8 cellular contexts compared by ENCODE assay signal in the genomic region with DNA sequence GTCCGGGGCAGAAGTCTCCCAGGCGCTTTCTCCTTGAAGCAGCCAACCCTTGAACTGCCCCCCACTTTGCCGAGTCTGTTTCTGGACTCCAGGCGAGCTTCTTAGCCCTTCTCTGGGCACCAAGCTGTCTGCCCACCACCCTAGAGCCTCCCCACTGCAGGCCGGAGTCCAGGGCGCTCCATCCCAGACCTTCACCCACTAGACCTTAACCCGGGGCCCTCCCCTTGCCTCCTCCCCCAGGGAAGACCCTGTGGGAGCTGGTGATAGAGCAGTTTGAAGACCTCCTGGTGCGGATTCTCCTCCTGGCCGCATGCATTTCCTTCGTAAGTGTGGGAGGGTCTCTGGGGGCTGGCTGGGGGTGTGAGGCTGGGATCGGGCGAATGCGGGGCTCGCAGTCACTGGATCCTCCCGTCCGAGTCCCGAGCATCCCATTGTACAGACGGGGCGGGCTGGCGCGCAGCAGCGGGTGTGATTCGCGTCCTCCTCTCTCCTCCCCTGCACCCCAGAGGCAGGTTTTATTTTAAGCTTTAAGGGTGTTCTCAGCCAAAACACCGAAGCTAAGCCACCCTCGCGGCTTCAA. TPM values are rescaled to one million over a fixed set of nuclear protein-coding genes. Genes with fewer than 3 reads are reported as not detected.
DNase-seq lines count a peak whose midpoint lies in the region; ATAC-seq and TF ChIP-seq lines count a peak whose summit lies in the region.

No MANE protein-coding gene starts in this region.

- 7% methylated on average over 27 of the region's 27 CpGs for WGBS in thymus

- H3K36me3 ChIP-seq in ascending aorta: peaks cover 0 to under 1% of the 10 kb centered on the region in 2 donors
- H3K36me3 ChIP-seq in thymus (ENCODE audit: control insufficient read depth, insufficient read depth): peaks cover 8% of the 10 kb centered on the region

- no peak for TF ChIP-seq CTCF in ascending aorta (IDR thresholded peaks at IDR 0.05)

- peaks cover 14% of the 10 kb centered on the region for H3K27me3 Mint-ChIP-seq in activated T-cell treated with anti-CD3 and anti-CD28 coated beads, Interleukin-2, amount 50 U/mL, for 4 hours (ENCODE audit: low read depth)

- H3K9me3 ChIP-seq in ascending aorta (no peaks in the 10 kb centered on the region), thymus (ENCODE audit: control insufficient read depth) (no peaks in the 10 kb centered on the region)

- no peaks in the 10 kb centered on the region for H3K9me3 Mint-ChIP-seq in activated T-cell treated with anti-CD3 and anti-CD28 coated beads, Interleukin-2, amount 50 U/mL, for 4 hours

- intact Hi-C loops in ascending aorta (cut with DNase I): loop anchor here (1.0 to 2.0 kb wide), 2 partner anchors 45 to 71 kb away; a partner anchor contains a TSS

- H3K4me1 ChIP-seq in ascending aorta (peaks cover 9 to 10% of the 10 kb centered on the region in 2 donors), thymus (ENCODE audit: control insufficient read depth, insufficient read depth, low read length) (peaks cover 11% of the 10 kb centered on the region)

- H3K4me3 ChIP-seq in ascending aorta (peak overlapping the region; percentile 51 to 79), thymus (ENCODE audit: low read length) (peak overlapping the region; percentile 68)

- ATAC-seq in activated T-cell treated with anti-CD3 and anti-CD28 coated beads, Interleukin-2, amount 50 U/mL, for 4 hours: peak; percentile 54 to 63
- ATAC-seq in HG03342 (IDR thresholded peaks at IDR 0.05; ENCODE audit: unreplicated experiment) (peak; percentile 40), left lobe of liver (peak; percentile 53)

- peaks cover 13% of the 10 kb centered on the region for H3K4me1 Mint-ChIP-seq in activated T-cell treated with anti-CD3 and anti-CD28 coated beads, Interleukin-2, amount 50 U/mL, for 4 hours (ENCODE audit: low read depth)

- H3K4me3 Mint-ChIP-seq in activated T-cell treated with anti-CD3 and anti-CD28 coated beads, Interleukin-2, amount 50 U/mL, for 4 hours: peak overlapping the region; percentile 88

- no peak for DNase-seq in activated T-cell treated with anti-CD3 and anti-CD28 coated beads, Interleukin-2, amount 50 U/mL, for 4 hours
- DNase-seq in activated T-cell treated with anti-CD3 and anti-CD28 coated beads for 4 hours (no peak), ascending aorta (ENCODE audit: low spot score in 2 of 2) (no peak), left lobe of liver (ENCODE audit: low spot score) (no peak), NCI-H2171 (lab: John Stamatoyannopoulos, UW) (no peak), hepatic stellate cell (ENCODE audit: low spot score) (no peak)

- H3K36me3 Mint-ChIP-seq in activated T-cell treated with anti-CD3 and anti-CD28 coated beads, Interleukin-2, amount 50 U/mL, for 4 hours (ENCODE audit: insufficient read depth): no peaks in the 10 kb centered on the region

- H3K27ac ChIP-seq in ascending aorta (no peak overlapping the region), thymus (ENCODE audit: low read depth) (peak overlapping the region; percentile 25)

- no peaks in the 10 kb centered on the region for H3K27me3 ChIP-seq in ascending aorta
- no peaks in the 10 kb centered on the region for H3K27me3 ChIP-seq in thymus (ENCODE audit: control insufficient read depth, insufficient read depth)

RNA-seq across cellular contexts. Expression of a gene that starts 1.1 kb away (rescaled TPM):
- 1 to 10 TPM; 1.0 to 1.4 (median 1.4) TPM for total RNA-seq in activated T-cell treated with anti-CD3 and anti-CD28 coated beads, Interleukin-2, amount 50 U/mL, for 4 hours
- total RNA-seq in ascending aorta: not detected
- 1.4 TPM for total RNA-seq in left lobe of liver
- polyA plus RNA-seq in thymus: 1.2 TPM

RNA-seq across cellular contexts. Expression of a gene that starts 15.7 kb away (rescaled TPM):
- total RNA-seq in activated T-cell treated with anti-CD3 and anti-CD28 coated beads, Interleukin-2, amount 50 U/mL, for 4 hours: 10 to 100 TPM; 35.5 to 41.4 (median 41.0) TPM
- 69.6 TPM for total RNA-seq in ascending aorta
- 30.8 TPM for total RNA-seq in left lobe of liver
- 70.9 TPM for polyA plus RNA-seq in thymus

RNA-seq across cellular contexts. Expression of a gene that starts 33.2 kb away (rescaled TPM):
- total RNA-seq in activated T-cell treated with anti-CD3 and anti-CD28 coated beads, Interleukin-2, amount 50 U/mL, for 4 hours: 100 to 1,000 TPM; 459 to 515 (median 499) TPM
- 92.5 TPM for total RNA-seq in ascending aorta
- 177 TPM for total RNA-seq in left lobe of liver
- 208 TPM for polyA plus RNA-seq in thymus

RNA-seq across cellular contexts. Expression of a gene that starts 45.7 kb away (rescaled TPM):
- total RNA-seq in activated T-cell treated with anti-CD3 and anti-CD28 coated beads, Interleukin-2, amount 50 U/mL, for 4 hours: 10 to 100 TPM; 21.9 to 27.1 (median 24.2) TPM
- total RNA-seq in ascending aorta (64.5 TPM), left lobe of liver (6.8 TPM)
- 21.2 TPM for polyA plus RNA-seq in thymus

RNA-seq across cellular contexts. Expression of a gene that starts 52.4 kb away (rescaled TPM):
- total RNA-seq in activated T-cell treated with anti-CD3 and anti-CD28 coated beads, Interleukin-2, amount 50 U/mL, for 4 hours: 1 to 10 TPM; 1.1 to 8.5 (median 1.5) TPM
- total RNA-seq in ascending aorta (not detected), left lobe of liver (not detected)
- 16.9 TPM for polyA plus RNA-seq in thymus
